In the genomic region with DNA sequence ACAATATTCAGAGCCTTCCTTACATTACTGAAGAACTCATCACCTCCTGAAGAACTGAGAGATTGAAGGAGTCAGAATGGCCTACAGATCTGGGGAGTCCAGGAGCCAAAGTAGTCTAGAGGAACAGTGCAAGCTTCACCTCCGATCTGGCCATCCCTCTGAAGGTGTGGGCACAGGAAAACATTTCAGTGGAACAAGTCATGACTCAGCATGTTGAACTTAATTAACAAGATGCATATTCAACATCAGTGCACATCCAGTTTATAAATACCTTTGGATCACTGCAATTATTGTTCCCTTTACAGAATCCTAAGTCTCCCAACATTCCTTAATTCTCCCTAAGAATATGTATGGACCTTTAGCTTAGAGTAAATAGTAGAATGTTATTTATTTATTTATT, we compare ENCODE assay signal across 33 cellular contexts. TPM values are rescaled to one million over a fixed set of nuclear protein-coding genes. Genes with fewer than 3 reads are reported as not detected.
"Had no signal": no experiment of that assay in that cellular context is flagged by ENCODE, and none has a peak within 500 bp of the region (broad histone marks: within the 10 kb centered on the region; RNA-seq: fewer than 3 reads in every experiment).

No MANE protein-coding gene starts in this region.

- H3K27me3 Mint-ChIP-seq: activated CD4-positive, alpha-beta T cell treated with anti-CD3 and anti-CD28 coated beads for 36 hours; activated CD8-positive, alpha-beta memory T cell treated with anti-CD3 and anti-CD28 coated beads, Interleukin-2, amount 10 ng/mL, durations not matched to agents 7 days and 5 days; activated naive CD8-positive, alpha-beta T cell treated with anti-CD3 and anti-CD28 coated beads, Interleukin-2, amount 10 ng/mL, durations not matched to agents 7 days and 5 days; dendritic cell treated with granulocyte-macrophage colony-stimulating factor and Interleukin-4, amounts not matched to agents 40 ng/mL and 50 ng/mL, for 4 days; naive B cell; stimulated activated memory B cell treated with anti-CD40 and anti-IgM and Interleukin-4, amounts not matched to agents 10 μg/mL and 1 μg/mL and 100 μg/mL, for 72 hours had no signal

- H3K27me3 ChIP-seq: neutrophil, suprapubic skin, tibial artery, upper lobe of right lung had no signal

- H3K4me1 Mint-ChIP-seq: activated CD4-positive, alpha-beta T cell treated with anti-CD3 and anti-CD28 coated beads for 36 hours; activated CD8-positive, alpha-beta memory T cell treated with anti-CD3 and anti-CD28 coated beads, Interleukin-2, amount 10 ng/mL, durations not matched to agents 7 days and 5 days; activated naive CD8-positive, alpha-beta T cell treated with anti-CD3 and anti-CD28 coated beads, Interleukin-2, amount 10 ng/mL, durations not matched to agents 7 days and 5 days; endodermal cell; mesothelial cell of epicardium; naive B cell; nephron progenitor cell; stimulated activated memory B cell treated with anti-CD40 and anti-IgM and Interleukin-4, amounts not matched to agents 10 μg/mL and 1 μg/mL and 100 μg/mL, for 72 hours had no signal

- ATAC-seq: activated CD4-positive, alpha-beta T cell treated with anti-CD3 and anti-CD28 coated beads for 36 hours; activated CD8-positive, alpha-beta memory T cell treated with anti-CD3 and anti-CD28 coated beads, Interleukin-2, amount 10 ng/mL, durations not matched to agents 7 days and 5 days; activated CD8-positive, alpha-beta T cell treated with anti-CD3 and anti-CD28 coated beads, Interleukin-2, amount 10 ng/mL, durations not matched to agents 7 days and 5 days; esophagus mucosa; left cardiac atrium; stimulated activated memory B cell treated with anti-CD40 and anti-IgM and Interleukin-4, amounts not matched to agents 10 μg/mL and 1 μg/mL and 100 μg/mL, for 72 hours; upper lobe of right lung had no signal

- FAIRE-seq: keratinocyte had no signal

- H3K9me3 Mint-ChIP-seq: activated naive CD4-positive, alpha-beta T cell treated with anti-CD3 and anti-CD28 coated beads for 36 hours; activated naive CD8-positive, alpha-beta T cell treated with anti-CD3 and anti-CD28 coated beads, Interleukin-2, amount 10 ng/mL, durations not matched to agents 7 days and 5 days; dendritic cell treated with granulocyte-macrophage colony-stimulating factor and Interleukin-4, amounts not matched to agents 40 ng/mL and 50 ng/mL, for 4 days; mesothelial cell of epicardium; naive B cell; nephron progenitor cell; stimulated activated memory B cell treated with anti-CD40 and anti-IgM and Interleukin-4, amounts not matched to agents 10 μg/mL and 1 μg/mL and 100 μg/mL, for 72 hours had no signal

- H3K27ac Mint-ChIP-seq: activated CD4-positive, alpha-beta T cell treated with anti-CD3 and anti-CD28 coated beads for 36 hours; activated CD8-positive, alpha-beta memory T cell treated with anti-CD3 and anti-CD28 coated beads, Interleukin-2, amount 10 ng/mL, durations not matched to agents 7 days and 5 days; activated CD8-positive, alpha-beta T cell treated with anti-CD3 and anti-CD28 coated beads, Interleukin-2, amount 10 ng/mL, durations not matched to agents 7 days and 5 days; activated naive CD4-positive, alpha-beta T cell treated with anti-CD3 and anti-CD28 coated beads for 36 hours; activated naive CD8-positive, alpha-beta T cell treated with anti-CD3 and anti-CD28 coated beads, Interleukin-2, amount 10 ng/mL, durations not matched to agents 7 days and 5 days; dendritic cell treated with granulocyte-macrophage colony-stimulating factor and Interleukin-4, amounts not matched to agents 40 ng/mL and 50 ng/mL, for 4 days; endodermal cell; mesothelial cell of epicardium; naive B cell; nephron progenitor cell; stimulated activated memory B cell treated with anti-CD40 and anti-IgM and Interleukin-4, amounts not matched to agents 10 μg/mL and 1 μg/mL and 100 μg/mL, for 72 hours had no signal

- H3K4me2 ChIP-seq: smooth muscle cell had no signal

- H3K4me3 ChIP-seq: smooth muscle cell, suprapubic skin, tibial artery, upper lobe of right lung had no signal

- H3K9me3 ChIP-seq: neutrophil, suprapubic skin, tibial artery, upper lobe of right lung had no signal

- H3K27ac ChIP-seq: neutrophil, suprapubic skin, tibial artery, upper lobe of right lung had no signal

- H3K4me3 Mint-ChIP-seq: activated CD4-positive, alpha-beta T cell treated with anti-CD3 and anti-CD28 coated beads for 36 hours; activated CD8-positive, alpha-beta memory T cell treated with anti-CD3 and anti-CD28 coated beads, Interleukin-2, amount 10 ng/mL, durations not matched to agents 7 days and 5 days; activated CD8-positive, alpha-beta T cell treated with anti-CD3 and anti-CD28 coated beads, Interleukin-2, amount 10 ng/mL, durations not matched to agents 7 days and 5 days; activated naive CD4-positive, alpha-beta T cell treated with anti-CD3 and anti-CD28 coated beads for 36 hours; activated naive CD8-positive, alpha-beta T cell treated with anti-CD3 and anti-CD28 coated beads, Interleukin-2, amount 10 ng/mL, durations not matched to agents 7 days and 5 days; dendritic cell treated with granulocyte-macrophage colony-stimulating factor and Interleukin-4, amounts not matched to agents 40 ng/mL and 50 ng/mL, for 4 days; endodermal cell; mesothelial cell of epicardium; nephron progenitor cell; stimulated activated memory B cell treated with anti-CD40 and anti-IgM and Interleukin-4, amounts not matched to agents 10 μg/mL and 1 μg/mL and 100 μg/mL, for 72 hours had no signal

- H3K4me1 ChIP-seq: suprapubic skin, tibial artery, upper lobe of right lung had no signal

- DNase-seq: activated CD4-positive, alpha-beta T cell treated with anti-CD3 and anti-CD28 coated beads for 36 hours; activated CD4-positive, CD25-positive, alpha-beta regulatory T cell; activated CD8-positive, alpha-beta memory T cell treated with anti-CD3 and anti-CD28 coated beads, Interleukin-2, amount 10 ng/mL, durations not matched to agents 7 days and 5 days; activated CD8-positive, alpha-beta T cell treated with anti-CD3 and anti-CD28 coated beads, Interleukin-2, amount 10 ng/mL, durations not matched to agents 7 days and 5 days; activated effector memory CD4-positive, alpha-beta T cell treated with Interleukin-2 at 50 U/mL for 16 hours; activated naive CD4-positive, alpha-beta T cell treated with anti-CD3 and anti-CD28 coated beads for 36 hours; activated naive CD8-positive, alpha-beta T cell treated with anti-CD3 and anti-CD28 coated beads, Interleukin-2, amount 10 ng/mL, durations not matched to agents 7 days and 5 days; amniotic stem cell; central memory CD4-positive, alpha-beta T cell; endodermal cell; foreskin fibroblast; head of caudate nucleus; hippocampal formation; left cardiac atrium; naive B cell; nephron progenitor cell; stimulated activated CD4-positive, alpha-beta T cell treated with anti-CD3 and anti-CD28 coated beads, Interleukin-1b, Interleukin-23, amount 100 ng/mL, for 48 hours; stimulated activated CD4-positive, alpha-beta T cell treated with anti-CD3 and anti-CD28 coated beads, Interleukin-4, amount 100 ng/mL, for 4 hours; stimulated activated CD8-positive, alpha-beta memory T cell treated with anti-CD3 and anti-CD28 coated beads, Interleukin-4, amount 100 ng/mL, for 48 hours; T-helper 1 cell; tibial artery; upper lobe of right lung had no signal

RNA-seq across cellular contexts. Expression of gene DNAJB13, which starts 48.5 kb away (rescaled TPM):
- total RNA-seq: activated CD8-positive, alpha-beta T cell treated with anti-CD3 and anti-CD28 coated beads, Interleukin-2, amount 10 ng/mL, durations not matched to agents 7 days and 5 days; esophagus mucosa; left cardiac atrium; osteocyte; posterior vena cava; smooth muscle cell; suprapubic skin; upper lobe of right lung had no signal
- polyA plus RNA-seq: liver, smooth muscle cell had no signal
